Comparison of ENCODE assay signal across 22 cellular contexts in genomic region chr1:2121071-2121691, GRCh38.
DNase-seq lines count a peak whose midpoint lies in the region; ATAC-seq and TF ChIP-seq lines count a peak whose summit lies in the region.
"Had no signal": no experiment of that assay in that cellular context is flagged by ENCODE, and none has a peak within 500 bp of the region (broad histone marks: within the 10 kb centered on the region; RNA-seq: fewer than 3 reads in every experiment).

No MANE protein-coding gene starts in this region.

- dilution Hi-C loops in mammary epithelial cell (cut with HindIII; ENCODE audit: low sequenced_read_pairs) = no loop called here

- H3K4me3 ChIP-seq in right atrium auricular region = no peak overlapping the region
- H3K4me3 ChIP-seq in upper lobe of right lung = no peak overlapping the region
- no peak overlapping the region for H3K4me3 ChIP-seq in mammary epithelial cell (replicated peaks in 1 of 3; ENCODE audit: insufficient read depth in 1 of 3, low read depth in 2 of 3, low read length in 3 of 3)
- H3K4me3 ChIP-seq: psoas muscle, tibial nerve had no signal

- CTCF ChIA-PET in mammary epithelial cell (lab: Charles Lee; ENCODE audit: low non-redundant PET) = no interaction called here

- no peak overlapping the region for H3K4me2 ChIP-seq in mammary epithelial cell (ENCODE audit: insufficient read depth, low read depth, low read length)
- H3K4me2 ChIP-seq: SK-N-SH had no signal

- 71% methylated on average over 9 of the region's 15 CpGs for WGBS in mammary epithelial cell (ENCODE audit: low coverage, missing lambda C conversion rate)

- intact Hi-C loops in Right ventricle myocardium inferior (cut with DNase I) = no loop called here
- intact Hi-C loops in natural killer cell (cut with micrococcal nuclease) = no loop called here
- intact Hi-C loops in upper lobe of right lung (cut with DNase I) = no loop called here
- intact Hi-C loops in mammary epithelial cell (cut with micrococcal nuclease) = no loop called here

- DNase-seq in Right ventricle myocardium inferior (ENCODE audit: missing footprints) (peak; percentile 66), right atrium auricular region (ENCODE audit: low spot score) (no peak), natural killer cell (no peak), upper lobe of right lung (peak; percentile 36), midbrain (lab: John Stamatoyannopoulos, UW) (no peak), mammary epithelial cell (no peak)
- DNase-seq in central memory CD8-positive, alpha-beta T cell (ENCODE audit: low spot score in 2 of 2) = no peak
- DNase-seq: ACHN; activated CD4-positive, alpha-beta T cell treated with anti-CD3 and anti-CD28 coated beads for 48 hours; activated CD8-positive, alpha-beta memory T cell treated with anti-CD3 and anti-CD28 coated beads, Interleukin-2, amount 50 U/mL, for 4 hours; activated effector memory CD4-positive, alpha-beta T cell treated with Interleukin-2 at 50 U/mL for 16 hours; BE2C; GOT3; NCI-H1436; NCI-H2081 treated with DMSO at 0.1 percent for 48 hours; psoas muscle; SK-N-SH; T-helper 9 cell; WERI-Rb-1 had no signal

- BruUV-seq in mammary epithelial cell (replicated peaks; lab: Mats Ljungman, UMichigan) = no TSS peak

- H3K27me3 Mint-ChIP-seq in central memory CD8-positive, alpha-beta T cell = no peaks in the 10 kb centered on the region
- H3K27me3 Mint-ChIP-seq in natural killer cell (ENCODE audit: low read depth in 2 of 2) = no peaks in the 10 kb centered on the region

- in situ Hi-C loops in mammary epithelial cell (cut with MboI; ENCODE audit: low sequenced_read_pairs in 2 of 2) = no loop called here

- peaks cover 7% of the 10 kb centered on the region for H3K36me3 Mint-ChIP-seq in central memory CD8-positive, alpha-beta T cell (ENCODE audit: insufficient read depth)
- H3K36me3 Mint-ChIP-seq in natural killer cell = no peaks in the 10 kb centered on the region

- H3K79me2 ChIP-seq in mammary epithelial cell (ENCODE audit: insufficient read depth, low read length) = peaks cover 15% of the 10 kb centered on the region

- H4K20me1 ChIP-seq in mammary epithelial cell (ENCODE audit: insufficient read depth, low read length) = no peaks in the 10 kb centered on the region

- H3K9me3 Mint-ChIP-seq in central memory CD8-positive, alpha-beta T cell = no peaks in the 10 kb centered on the region
- no peaks in the 10 kb centered on the region for H3K9me3 Mint-ChIP-seq in natural killer cell

- H3K4me1 ChIP-seq in right atrium auricular region = no peaks in the 10 kb centered on the region
- H3K4me1 ChIP-seq in upper lobe of right lung = no peaks in the 10 kb centered on the region
- no peaks in the 10 kb centered on the region for H3K4me1 ChIP-seq in mammary epithelial cell (ENCODE audit: insufficient read depth, low read length)
- H3K4me1 ChIP-seq: BE2C, psoas muscle, tibial nerve had no signal

- no peak overlapping the region for H3K9ac ChIP-seq in mammary epithelial cell (ENCODE audit: insufficient read depth, low read length)
- H3K9ac ChIP-seq: SK-N-SH had no signal

- peaks cover 17% of the 10 kb centered on the region for H3K4me1 Mint-ChIP-seq in central memory CD8-positive, alpha-beta T cell
- no peaks in the 10 kb centered on the region for H3K4me1 Mint-ChIP-seq in natural killer cell

- no peaks in the 10 kb centered on the region for H3K36me3 ChIP-seq in right atrium auricular region
- H3K36me3 ChIP-seq in upper lobe of right lung = no peaks in the 10 kb centered on the region
- H3K36me3 ChIP-seq in mammary epithelial cell (ENCODE audit: insufficient read depth, low read length) = no peaks in the 10 kb centered on the region
- H3K36me3 ChIP-seq: BE2C, tibial nerve, WERI-Rb-1 had no signal

- H3K27me3 ChIP-seq in right atrium auricular region (no peaks in the 10 kb centered on the region), upper lobe of right lung (no peaks in the 10 kb centered on the region), mammary epithelial cell (ENCODE audit: insufficient read depth, low read length) (no peaks in the 10 kb centered on the region)

- H3K9me3 ChIP-seq in right atrium auricular region = no peaks in the 10 kb centered on the region
- no peaks in the 10 kb centered on the region for H3K9me3 ChIP-seq in upper lobe of right lung
- H3K9me3 ChIP-seq in mammary epithelial cell (replicated peaks; ENCODE audit: insufficient read depth, low read length) = no peaks in the 10 kb centered on the region
- H3K9me3 ChIP-seq: BE2C, psoas muscle had no signal

- ATAC-seq in Right ventricle myocardium inferior = no peak
- no peak for ATAC-seq in central memory CD8-positive, alpha-beta T cell (replicated peaks; ENCODE audit: extremely low read depth, poor library complexity, severe bottlenecking)
- ATAC-seq in natural killer cell = no peak
- no peak for ATAC-seq in upper lobe of right lung
- ATAC-seq in GM19452 (IDR thresholded peaks at IDR 0.05; ENCODE audit: unreplicated experiment) = no peak
- ATAC-seq: psoas muscle had no signal

- H3K27ac ChIP-seq in right atrium auricular region (no peak overlapping the region), upper lobe of right lung (no peak overlapping the region), mammary epithelial cell (ENCODE audit: insufficient read depth, low read depth, low read length) (no peak overlapping the region)
- H3K27ac ChIP-seq: HL-60, psoas muscle, tibial nerve, WERI-Rb-1 had no signal

- H3K27ac Mint-ChIP-seq in central memory CD8-positive, alpha-beta T cell (ENCODE audit: low read depth) = peak overlapping the region; percentile 53
- peak overlapping the region in 1 of 2 donors; percentile 29 for H3K27ac Mint-ChIP-seq in natural killer cell

- no peak overlapping the region for H2AFZ ChIP-seq in mammary epithelial cell (ENCODE audit: low read depth, low read length)

- no peak overlapping the region for H3K4me3 Mint-ChIP-seq in central memory CD8-positive, alpha-beta T cell
- H3K4me3 Mint-ChIP-seq in natural killer cell = peak overlapping the region; percentile 35

- TF ChIP-seq CTCF in right atrium auricular region (IDR thresholded peaks at IDR 0.05) (no peak), natural killer cell (IDR thresholded peaks at IDR 0.05) (no peak), upper lobe of right lung (IDR thresholded peaks at IDR 0.05) (no peak), mammary epithelial cell (conservative IDR thresholded peaks at IDR 0.05 in 1 of 2, IDR thresholded peaks at IDR 0.05 in 1 of 2; ENCODE audit: extremely low read depth in 1 of 2, insufficient read depth in 1 of 2, low read depth in 1 of 2, low read length in 2 of 2) (no peak)

Comparison
In these comparisons a context has a peak if more than half of its experiments do, and no peak if none do; other contexts are left out.
1. DNase-seq: peak in Right ventricle myocardium inferior (single experiment) and upper lobe of right lung (single experiment); none in right atrium auricular region (single experiment), central memory CD8-positive, alpha-beta T cell (0 of 2), natural killer cell (single experiment), midbrain (single experiment) and mammary epithelial cell (single experiment).